Comparison of ENCODE assay signal across 27 cellular contexts in the genomic region with DNA sequence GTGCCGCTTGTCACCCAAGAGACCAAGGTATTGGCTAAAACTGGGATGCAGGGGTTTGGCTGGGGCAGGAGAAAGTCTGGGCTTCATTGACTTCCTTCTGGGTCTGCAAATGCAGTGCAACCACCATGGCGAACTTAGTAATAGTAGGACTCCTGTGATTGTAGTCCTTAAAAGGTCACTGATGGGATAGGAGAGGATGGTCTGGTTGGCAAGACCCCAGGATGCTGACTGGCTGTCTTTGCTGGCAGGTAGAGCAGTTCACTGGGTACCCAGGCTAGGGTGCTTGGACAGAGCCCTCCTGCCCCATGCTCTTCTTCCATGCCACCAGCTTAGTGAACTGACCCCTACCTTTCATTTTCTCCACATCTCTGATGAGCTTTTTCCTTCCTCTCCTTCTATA. TPM values are rescaled to one million over a fixed set of nuclear protein-coding genes. Genes with fewer than 3 reads are reported as not detected.
"Had no signal": no experiment of that assay in that cellular context is flagged by ENCODE, and none has a peak within 500 bp of the region (broad histone marks: within the 10 kb centered on the region; RNA-seq: fewer than 3 reads in every experiment).

No MANE protein-coding gene starts in this region.

- H3K36me3 ChIP-seq: colonic mucosa, neutrophil, right lobe of liver had no signal

- H3K27me3 ChIP-seq: colonic mucosa, gastrocnemius medialis, neutrophil, right lobe of liver, testis, tibial artery, upper lobe of right lung, vagina had no signal

- H3K27ac ChIP-seq: colonic mucosa, epithelial cell of prostate, gastrocnemius medialis, neutrophil, parathyroid adenoma, right lobe of liver, testis, tibial artery, upper lobe of right lung, vagina had no signal

- H3K4me3 ChIP-seq: colonic mucosa, gastrocnemius medialis, lung, mucosa of descending colon, right lobe of liver, smooth muscle cell, testis, tibial artery, upper lobe of right lung, vagina had no signal

- H3K9me3 ChIP-seq: colonic mucosa, gastrocnemius medialis, mucosa of descending colon, neutrophil, right lobe of liver, testis, tibial artery, upper lobe of right lung, vagina had no signal

- ATAC-seq: esophagus mucosa; gastrocnemius medialis; mucosa of descending colon; natural killer cell treated with Interleukin-12 subunit alpha and Interleukin-12 subunit beta and Interleukin-15 and Interleukin-18, amount 100 ng/mL, for 72 hours; right lobe of liver; stimulated activated naive CD8-positive, alpha-beta T cell treated with anti-CD3 and anti-CD28 coated beads, Interleukin-15, amount 100 ng/mL, for 72 hours; upper lobe of right lung had no signal

- H3K79me2 ChIP-seq: parathyroid adenoma had no signal

- H3K9ac ChIP-seq: parathyroid adenoma had no signal

- H3K4me1 ChIP-seq: colonic mucosa, parathyroid adenoma, right lobe of liver had no signal

- H2AFZ ChIP-seq: parathyroid adenoma had no signal

- FAIRE-seq: keratinocyte had no signal

- H3K4me2 ChIP-seq: smooth muscle cell had no signal

- DNase-seq: colonic mucosa; effector CD8-positive, alpha-beta T cell; endodermal cell; foreskin fibroblast; gastrocnemius medialis; mesenchymal stem cell; mucosa of descending colon; naive B cell; right lobe of liver; stimulated activated CD4-positive, alpha-beta T cell treated with anti-CD3 and anti-CD28 coated beads, Interleukin-12 subunit alpha, Interleukin-12 subunit beta, amount 100 ng/mL, for 4 hours; stimulated activated CD4-positive, alpha-beta T cell treated with anti-CD3 and anti-CD28 coated beads, Interleukin-1b, Interleukin-23, amount 100 ng/mL, for 48 hours; stimulated activated CD4-positive, alpha-beta T cell treated with anti-CD3 and anti-CD28 coated beads, Interleukin-4, amount 100 ng/mL, for 1 hour; stimulated activated CD8-positive, alpha-beta memory T cell treated with anti-CD3 and anti-CD28 coated beads, Interleukin-4, amount 100 ng/mL, for 48 hours; stimulated activated naive CD8-positive, alpha-beta T cell treated with anti-CD3 and anti-CD28 coated beads, Interleukin-15, amount 100 ng/mL, for 72 hours; substantia nigra; testis; tibial artery; upper lobe of right lung had no signal

RNA-seq across cellular contexts. Expression of gene ANGPTL2, which starts 37.2 kb away (rescaled TPM):
- total RNA-seq: natural killer cell treated with Interleukin-12 subunit alpha and Interleukin-12 subunit beta and Interleukin-15 and Interleukin-18, amount 100 ng/mL, for 72 hours had no signal
